Comparison of ENCODE assay signal across 30 cellular contexts in the genomic region with DNA sequence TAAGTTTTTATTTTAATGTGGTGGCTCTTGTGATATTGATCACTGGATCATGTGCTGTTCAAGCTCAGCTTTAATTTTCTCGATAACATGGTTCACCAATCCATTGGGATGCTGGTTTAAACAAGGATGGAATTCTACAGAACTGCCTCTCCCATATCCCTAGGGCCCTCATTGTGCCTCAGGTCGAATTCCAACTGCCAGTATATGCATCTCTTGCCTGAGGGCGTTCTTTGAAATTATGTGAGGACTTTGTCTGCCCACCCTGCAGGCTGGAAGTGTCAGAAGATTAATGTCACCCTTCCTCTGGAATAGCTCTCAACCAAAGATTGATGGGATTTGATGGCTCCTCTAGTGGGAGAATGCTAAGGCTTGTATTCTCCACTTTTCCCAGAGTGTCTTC.
"Had no signal": no experiment of that assay in that cellular context is flagged by ENCODE, and none has a peak within 500 bp of the region (broad histone marks: within the 10 kb centered on the region; RNA-seq: fewer than 3 reads in every experiment).

No MANE protein-coding gene starts in this region.

- DNase-seq: activated B cell treated with CpG ODN at 0.5 μM for 24 hours; activated CD4-positive, alpha-beta memory T cell treated with anti-CD3 and anti-CD28 coated beads for 36 hours; activated CD4-positive, alpha-beta T cell treated with anti-CD3 and anti-CD28 coated beads for 4 hours; activated CD4-positive, alpha-beta T cell treated with anti-CD3 and anti-CD28 coated beads, Interleukin-2, amount 10 ng/mL, durations not matched to agents 24 days and 14 days; activated CD4-positive, alpha-beta T cell treated with anti-CD3 and anti-CD28 coated beads, Interleukin-2, amount 50 U/mL, for 1 hour; activated CD4-positive, alpha-beta T cell treated with anti-CD3 and anti-CD28 coated beads, Interleukin-2, amount 50 U/mL, for 4 hours; activated CD4-positive, CD25-positive, alpha-beta regulatory T cell treated with anti-CD3 and anti-CD28 coated beads, Interleukin-2, amount 50 U/mL, for 72 hours; activated CD8-positive, alpha-beta memory T cell treated with anti-CD3 and anti-CD28 coated beads, Interleukin-2, amount 50 U/mL, for 4 hours; activated CD8-positive, alpha-beta T cell treated with anti-CD3 and anti-CD28 coated beads for 36 hours; activated effector memory CD4-positive, alpha-beta T cell treated with anti-CD3 and anti-CD28 coated beads, Interleukin-2, amount 50 U/mL, for 16 hours; activated gamma-delta T cell treated with Interleukin-2 at 50 U/mL for 16 hours; activated naive CD4-positive, alpha-beta T cell; activated naive CD4-positive, alpha-beta T cell treated with anti-CD3 and anti-CD28 coated beads for 36 hours; activated naive CD4-positive, alpha-beta T cell treated with anti-CD3 and anti-CD28 coated beads, Interleukin-2, amount 50 U/mL, for 16 hours; activated naive CD8-positive, alpha-beta T cell treated with anti-CD3 and anti-CD28 coated beads for 36 hours; activated T-cell treated with anti-CD3 and anti-CD28 coated beads for 4 hours; activated T-cell treated with anti-CD3 and anti-CD28 coated beads, Interleukin-2, amount 50 U/mL, for 1 hour; activated T-cell treated with anti-CD3 and anti-CD28 coated beads, Interleukin-2, amount 50 U/mL, for 4 hours; activated T-cell treated with anti-CD3 and anti-CD28 coated beads, Interleukin-2, amount 50 U/mL, for 72 hours; adrenal gland; amniotic stem cell; aorta; body of pancreas; brain microvascular endothelial cell; central memory CD4-positive, alpha-beta T cell; T-cell; T-helper 17 cell had no signal

- H3K27ac Mint-ChIP-seq: activated B cell treated with CpG ODN at 0.5 μM for 24 hours; activated CD4-positive, alpha-beta memory T cell treated with anti-CD3 and anti-CD28 coated beads for 36 hours; activated CD4-positive, alpha-beta T cell treated with anti-CD3 and anti-CD28 coated beads, Interleukin-2, amount 10 ng/mL, durations not matched to agents 24 days and 14 days; activated CD8-positive, alpha-beta T cell treated with anti-CD3 and anti-CD28 coated beads for 36 hours; activated naive CD4-positive, alpha-beta T cell treated with anti-CD3 and anti-CD28 coated beads for 36 hours; activated naive CD4-positive, alpha-beta T cell treated with anti-CD3 and anti-CD28 coated beads, Interleukin-2, amount 50 U/mL, for 72 hours; activated naive CD8-positive, alpha-beta T cell treated with anti-CD3 and anti-CD28 coated beads for 36 hours; activated T-cell treated with anti-CD3 and anti-CD28 coated beads, Interleukin-2, amount 50 U/mL, for 72 hours; activated T-helper 1 cell treated with anti-CD3 and anti-CD28 coated beads, Interleukin-12 subunit alpha, Interleukin-12 subunit beta, Interleukin-2, Interleukin-4 antibody, amounts not matched to agents 30 ng/mL and 10 ng/mL and 1 ng/mL, durations not matched to agents 14 hours and 24 hours and 36 hours; activated T-helper 17 cell treated with anti-CD3 and anti-CD28 coated beads, Interleukin-2, amount 50 U/mL, for 72 hours; T-cell; T-helper 17 cell had no signal

- H3K4me1 Mint-ChIP-seq: activated B cell treated with CpG ODN at 0.5 μM for 24 hours; activated T-helper 17 cell treated with anti-CD3 and anti-CD28 coated beads, Interleukin-2, amount 50 U/mL, for 72 hours; T-cell; T-helper 17 cell had no signal

- H3K4me3 Mint-ChIP-seq: activated B cell treated with CpG ODN at 0.5 μM for 24 hours; activated CD4-positive, alpha-beta memory T cell treated with anti-CD3 and anti-CD28 coated beads for 36 hours; activated CD4-positive, alpha-beta T cell treated with anti-CD3 and anti-CD28 coated beads, Interleukin-2, amount 10 ng/mL, durations not matched to agents 24 days and 14 days; activated CD8-positive, alpha-beta T cell treated with anti-CD3 and anti-CD28 coated beads for 36 hours; activated naive CD4-positive, alpha-beta T cell treated with anti-CD3 and anti-CD28 coated beads for 36 hours; activated naive CD8-positive, alpha-beta T cell treated with anti-CD3 and anti-CD28 coated beads for 36 hours; activated T-cell treated with anti-CD3 and anti-CD28 coated beads, Interleukin-2, amount 50 U/mL, for 4 hours; activated T-cell treated with anti-CD3 and anti-CD28 coated beads, Interleukin-2, amount 50 U/mL, for 72 hours; activated T-helper 1 cell treated with anti-CD3 and anti-CD28 coated beads, Interleukin-12 subunit alpha, Interleukin-12 subunit beta, Interleukin-2, Interleukin-4 antibody, amounts not matched to agents 30 ng/mL and 10 ng/mL and 1 ng/mL, durations not matched to agents 14 hours and 24 hours and 36 hours; activated T-helper 17 cell treated with anti-CD3 and anti-CD28 coated beads, Interleukin-2, amount 50 U/mL, for 72 hours; T-cell; T-helper 17 cell had no signal

- H3K9me3 Mint-ChIP-seq: activated naive CD4-positive, alpha-beta T cell treated with anti-CD3 and anti-CD28 coated beads for 36 hours; activated T-helper 1 cell treated with anti-CD3 and anti-CD28 coated beads, Interleukin-12 subunit alpha, Interleukin-12 subunit beta, Interleukin-2, Interleukin-4 antibody, amounts not matched to agents 30 ng/mL and 10 ng/mL and 1 ng/mL, durations not matched to agents 14 hours and 24 hours and 36 hours had no signal

- H3K27me3 Mint-ChIP-seq: activated CD4-positive, alpha-beta memory T cell treated with anti-CD3 and anti-CD28 coated beads for 36 hours; activated CD8-positive, alpha-beta T cell treated with anti-CD3 and anti-CD28 coated beads for 36 hours; activated naive CD8-positive, alpha-beta T cell treated with anti-CD3 and anti-CD28 coated beads for 36 hours had no signal

- H3K36me3 Mint-ChIP-seq: activated CD4-positive, alpha-beta memory T cell treated with anti-CD3 and anti-CD28 coated beads for 36 hours; T-cell had no signal
